Comparison of ENCODE assay signal across 8 cellular contexts in genomic region chr17:3558603-3559269, GRCh38. TPM values are rescaled to one million over a fixed set of nuclear protein-coding genes. Genes with fewer than 3 reads are reported as not detected.
DNase-seq lines count a peak whose midpoint lies in the region; ATAC-seq and TF ChIP-seq lines count a peak whose summit lies in the region.

No MANE protein-coding gene starts in this region.

- H3K27me3 ChIP-seq in BE2C (no peaks in the 10 kb centered on the region), dorsolateral prefrontal cortex (peaks cover 0 to 3% (median 0%) of the 10 kb centered on the region in 45 donors)

- CTCF ChIA-PET in activated CD8-positive, alpha-beta T cell treated with anti-CD3 and anti-CD28 coated beads, Interleukin-2, amount 10 ng/mL, durations not matched to agents 7 days and 5 days (lab: Charles Lee): interaction anchor here (1.0 to 1.1 kb wide), 2 partner anchors 25 to 44 kb away, joined by 3 read pairs; no protein-coding TSS in a partner anchor

- no peak overlapping the region for H3K4me3 Mint-ChIP-seq in activated CD8-positive, alpha-beta T cell treated with anti-CD3 and anti-CD28 coated beads, Interleukin-2, amount 10 ng/mL, durations not matched to agents 7 days and 5 days
- H3K4me3 Mint-ChIP-seq in glutamatergic neuron (ENCODE audit: unreplicated experiment): peak overlapping the region; percentile 34

- H3K36me3 ChIP-seq in BE2C: no peaks in the 10 kb centered on the region

- no peaks in the 10 kb centered on the region for H3K9me3 Mint-ChIP-seq in activated CD8-positive, alpha-beta T cell treated with anti-CD3 and anti-CD28 coated beads, Interleukin-2, amount 10 ng/mL, durations not matched to agents 7 days and 5 days (ENCODE audit: insufficient read depth)
- H3K9me3 Mint-ChIP-seq in glutamatergic neuron (ENCODE audit: unreplicated experiment): peaks cover 10% of the 10 kb centered on the region

- DNase-seq in ELF-1 (ENCODE audit: low read depth, low spot score): peak; percentile 61
- peak; percentile 36 for DNase-seq in HS-5 (ENCODE audit: low read depth)
- DNase-seq in activated CD8-positive, alpha-beta T cell treated with anti-CD3 and anti-CD28 coated beads, Interleukin-2, amount 10 ng/mL, durations not matched to agents 7 days and 5 days: peak; percentile 45
- peak; percentile 54 for DNase-seq in glutamatergic neuron
- peak; percentile 65 for DNase-seq in stimulated activated CD8-positive, alpha-beta memory T cell treated with anti-CD3 and anti-CD28 coated beads, Interleukin-4, amount 100 ng/mL, for 48 hours
- DNase-seq in BE2C: no peak
- DNase-seq in dorsolateral prefrontal cortex: no peak

- peaks cover 10% of the 10 kb centered on the region for H3K4me1 Mint-ChIP-seq in activated CD8-positive, alpha-beta T cell treated with anti-CD3 and anti-CD28 coated beads, Interleukin-2, amount 10 ng/mL, durations not matched to agents 7 days and 5 days (ENCODE audit: low read depth)
- peaks cover 7% of the 10 kb centered on the region for H3K4me1 Mint-ChIP-seq in glutamatergic neuron (ENCODE audit: low read depth, unreplicated experiment)

- no peaks in the 10 kb centered on the region for H3K4me1 ChIP-seq in BE2C

- no peaks in the 10 kb centered on the region for H3K9me3 ChIP-seq in BE2C

- no peak overlapping the region for H3K27ac Mint-ChIP-seq in activated CD8-positive, alpha-beta T cell treated with anti-CD3 and anti-CD28 coated beads, Interleukin-2, amount 10 ng/mL, durations not matched to agents 7 days and 5 days
- H3K27ac Mint-ChIP-seq in glutamatergic neuron (ENCODE audit: unreplicated experiment): peak overlapping the region; percentile 77

- TF ChIP-seq CTCF in glutamatergic neuron (IDR thresholded peaks at IDR 0.05; ENCODE audit: partially characterized antibody, unreplicated experiment): no peak
- no peak for TF ChIP-seq CTCF in BE2C (IDR thresholded peaks at IDR 0.05; ENCODE audit: low read depth, low read length)
- TF ChIP-seq CTCF in dorsolateral prefrontal cortex (IDR thresholded peaks at IDR 0.05 in 54 of 56, conservative IDR thresholded peaks at IDR 0.05 in 2 of 56; ENCODE audit: low read depth in 1 of 56, partially characterized antibody in 56 of 56): no peak

- no peaks in the 10 kb centered on the region for H3K27me3 Mint-ChIP-seq in activated CD8-positive, alpha-beta T cell treated with anti-CD3 and anti-CD28 coated beads, Interleukin-2, amount 10 ng/mL, durations not matched to agents 7 days and 5 days (ENCODE audit: low read depth)
- peaks cover 4% of the 10 kb centered on the region for H3K27me3 Mint-ChIP-seq in glutamatergic neuron (ENCODE audit: unreplicated experiment)

- intact Hi-C loops in dorsolateral prefrontal cortex (cut with DNase I): no loop called here

- no peaks in the 10 kb centered on the region for H3K36me3 Mint-ChIP-seq in activated CD8-positive, alpha-beta T cell treated with anti-CD3 and anti-CD28 coated beads, Interleukin-2, amount 10 ng/mL, durations not matched to agents 7 days and 5 days (ENCODE audit: low read depth)
- no peaks in the 10 kb centered on the region for H3K36me3 Mint-ChIP-seq in glutamatergic neuron (ENCODE audit: unreplicated experiment)

- POLR2A ChIA-PET in activated CD8-positive, alpha-beta T cell treated with anti-CD3 and anti-CD28 coated beads, Interleukin-2, amount 10 ng/mL, durations not matched to agents 7 days and 5 days (lab: Charles Lee): no interaction called here

- H3K4me3 ChIP-seq in BE2C (ENCODE audit: low read depth, low read length) (no peak overlapping the region), dorsolateral prefrontal cortex (no peak overlapping the region)

- ATAC-seq in GM21381 (IDR thresholded peaks at IDR 0.05; ENCODE audit: unreplicated experiment): peak; percentile 82
- ATAC-seq in activated CD8-positive, alpha-beta T cell treated with anti-CD3 and anti-CD28 coated beads, Interleukin-2, amount 10 ng/mL, durations not matched to agents 7 days and 5 days: peak; percentile 80

- H3K27ac ChIP-seq in dorsolateral prefrontal cortex: no peak overlapping the region

RNA-seq across cellular contexts. Expression of gene TRPV3, which starts 1.1 kb away (rescaled TPM):
- total RNA-seq in activated CD8-positive, alpha-beta T cell treated with anti-CD3 and anti-CD28 coated beads, Interleukin-2, amount 10 ng/mL, durations not matched to agents 7 days and 5 days: under 1 TPM; 0.31 to 0.37 TPM
- total RNA-seq in glutamatergic neuron (ENCODE audit: unreplicated experiment) (0.74 TPM), dorsolateral prefrontal cortex (10 to 100 TPM in 90 of 120 experiments, 1 to 10 TPM in 30; 5.4 to 25.6 (median 12.7) TPM)
- polyA plus RNA-seq in BE2C (2012; ENCODE audit: insufficient read depth, insufficient read length, low read depth): 0.28 TPM

RNA-seq across cellular contexts. Expression of gene TRPV1, which starts 50.5 kb away (rescaled TPM):
- 1 to 10 TPM; 4.2 to 4.3 TPM for total RNA-seq in activated CD8-positive, alpha-beta T cell treated with anti-CD3 and anti-CD28 coated beads, Interleukin-2, amount 10 ng/mL, durations not matched to agents 7 days and 5 days
- total RNA-seq in glutamatergic neuron (ENCODE audit: unreplicated experiment) (29.8 TPM), dorsolateral prefrontal cortex (10 to 100 TPM in 105 of 120 experiments, 1 to 10 TPM in 15; 7.9 to 28.9 (median 13.7) TPM)
- 0.22 TPM for polyA plus RNA-seq in BE2C (2012; ENCODE audit: insufficient read depth, insufficient read length, low read depth)

Comparison
In these comparisons a context has a peak if more than half of its experiments do, and no peak if none do; other contexts are left out.
1. DNase-seq: peak in ELF-1 (single experiment), HS-5 (single experiment), activated CD8-positive, alpha-beta T cell treated with anti-CD3 and anti-CD28 coated beads, Interleukin-2, amount 10 ng/mL, durations not matched to agents 7 days and 5 days (single experiment), glutamatergic neuron (single experiment) and stimulated activated CD8-positive, alpha-beta memory T cell treated with anti-CD3 and anti-CD28 coated beads, Interleukin-4, amount 100 ng/mL, for 48 hours (single experiment); none in BE2C (single experiment) and dorsolateral prefrontal cortex (0 of 10).